In genomic region chr7:123924941-123925340, GRCh38 we compare ENCODE assay signal across 26 cellular contexts. TPM values are rescaled to one million over a fixed set of nuclear protein-coding genes. Genes with fewer than 3 reads are reported as not detected.
DNase-seq lines count a peak whose midpoint lies in the region; TF ChIP-seq lines count a peak whose summit lies in the region.
"Had no signal": no experiment of that assay in that cellular context is flagged by ENCODE, and none has a peak within 500 bp of the region (broad histone marks: within the 10 kb centered on the region; RNA-seq: fewer than 3 reads in every experiment).

TSS of gene SPAM1 (plus strand) at chr7:123925241. CDS start at chr7:123953571, 28,330 bp downstream.

- H3K79me2 ChIP-seq in hepatocyte: no peaks in the 10 kb centered on the region

- no peaks in the 10 kb centered on the region for H3K36me3 Mint-ChIP-seq in Caco-2 (ENCODE audit: insufficient read depth, unreplicated experiment)
- H3K36me3 Mint-ChIP-seq in activated naive CD4-positive, alpha-beta T cell treated with anti-CD3 and anti-CD28 coated beads, Interleukin-2, amount 10 ng/mL, durations not matched to agents 7 days and 5 days: no peaks in the 10 kb centered on the region
- H3K36me3 Mint-ChIP-seq: CD8-positive, alpha-beta T cell had no signal

- TF ChIP-seq CTCF in Caco-2 (IDR thresholded peaks at IDR 0.05; ENCODE audit: insufficient read depth in 1 of 2, low read depth in 1 of 2, low read length in 1 of 2, severe bottlenecking in 1 of 2, unreplicated experiment in 1 of 2) (no peak), hepatocyte (IDR thresholded peaks at IDR 0.05; ENCODE audit: poor library complexity) (no peak)

- intact Hi-C loops in Caco-2 (cut with micrococcal nuclease; ENCODE audit: unreplicated experiment): no loop called here

- H3K36me3 ChIP-seq in Caco-2 (ENCODE audit: control insufficient read depth, insufficient read depth, low read length) (no peaks in the 10 kb centered on the region), hepatocyte (replicated peaks; ENCODE audit: insufficient read depth, low read depth) (no peaks in the 10 kb centered on the region), mesodermal cell (ENCODE audit: control insufficient read depth, insufficient read depth, low read length) (no peaks in the 10 kb centered on the region)
- H3K36me3 ChIP-seq: BLaER1 treated with 17β-estradiol and CSF1 and Interleukin-3, amounts not matched to agents 10 nM and 100 nM had no signal

- POLR2A ChIA-PET in Caco-2 (lab: Charles Lee): no interaction called here

- H3K9me2 ChIP-seq in hepatocyte (replicated peaks; ENCODE audit: insufficient read depth): no peaks in the 10 kb centered on the region

- no peaks in the 10 kb centered on the region for H3K27me3 Mint-ChIP-seq in Caco-2 (ENCODE audit: insufficient read depth, unreplicated experiment)
- H3K27me3 Mint-ChIP-seq in activated naive CD4-positive, alpha-beta T cell treated with anti-CD3 and anti-CD28 coated beads, Interleukin-2, amount 10 ng/mL, durations not matched to agents 7 days and 5 days: no peaks in the 10 kb centered on the region
- H3K27me3 Mint-ChIP-seq: B cell had no signal

- H3K4me3 Mint-ChIP-seq in Caco-2 (ENCODE audit: unreplicated experiment): no peak within 1 kb of the TSS
- H3K4me3 Mint-ChIP-seq in activated naive CD4-positive, alpha-beta T cell treated with anti-CD3 and anti-CD28 coated beads, Interleukin-2, amount 10 ng/mL, durations not matched to agents 7 days and 5 days: no peak within 1 kb of the TSS
- H3K4me3 Mint-ChIP-seq: B cell; CD4-positive, alpha-beta T cell; CD8-positive, alpha-beta T cell had no signal

- BruUV-seq in Caco-2 (replicated peaks; lab: Mats Ljungman, UMichigan): no TSS peak

- peak within 1 kb of the TSS; percentile 48 for H3K27ac ChIP-seq in hepatocyte
- H3K27ac ChIP-seq in mesodermal cell (ENCODE audit: low read depth, low read length, severe bottlenecking): peak within 1 kb of the TSS; percentile 29
- H3K27ac ChIP-seq: 22Rv1; A549; BLaER1 treated with 17β-estradiol and CSF1 and Interleukin-3, amounts not matched to agents 10 nM and 100 nM; C4-2B had no signal

- DNase-seq in Caco-2 (no peak), hepatocyte (ENCODE audit: low spot score) (no peak), NCI-H526 (lab: John Stamatoyannopoulos, UW) (no peak), NK-92 (lab: John Stamatoyannopoulos, UW; ENCODE audit: unreplicated experiment) (no peak)
- no peak for DNase-seq in activated naive CD4-positive, alpha-beta T cell treated with anti-CD3 and anti-CD28 coated beads, Interleukin-2, amount 10 ng/mL, durations not matched to agents 7 days and 5 days
- DNase-seq: AML-193; CD4-positive, alpha-beta T cell; CD8-positive, alpha-beta T cell; DMS 273 treated with DMSO at 0.1 percent for 48 hours; DMS153; DMS53; DMS79; DND-41; EL; GDM1 had no signal

- no peak within 1 kb of the TSS for H2AFZ ChIP-seq in hepatocyte

- H3K9me3 ChIP-seq in Caco-2 (no peaks in the 10 kb centered on the region), hepatocyte (ENCODE audit: low read depth) (no peaks in the 10 kb centered on the region), mesodermal cell (ENCODE audit: control insufficient read depth, low read length) (no peaks in the 10 kb centered on the region)
- H3K9me3 ChIP-seq: A549 had no signal

- H3K4me1 ChIP-seq in Caco-2: peaks cover 30% of the 10 kb centered on the region
- peaks cover 15% of the 10 kb centered on the region for H3K4me1 ChIP-seq in hepatocyte (ENCODE audit: insufficient read depth)
- peaks cover 9% of the 10 kb centered on the region for H3K4me1 ChIP-seq in mesodermal cell (ENCODE audit: control insufficient read depth, insufficient read depth, low read length, poor library complexity, severe bottlenecking)
- H3K4me1 ChIP-seq: A549; BLaER1 treated with 17β-estradiol and CSF1 and Interleukin-3, amounts not matched to agents 10 nM and 100 nM had no signal

- H3K9me3 Mint-ChIP-seq in Caco-2 (ENCODE audit: unreplicated experiment): no peaks in the 10 kb centered on the region
- H3K9me3 Mint-ChIP-seq in activated naive CD4-positive, alpha-beta T cell treated with anti-CD3 and anti-CD28 coated beads, Interleukin-2, amount 10 ng/mL, durations not matched to agents 7 days and 5 days: no peaks in the 10 kb centered on the region
- H3K9me3 Mint-ChIP-seq: CD4-positive, alpha-beta T cell; CD8-positive, alpha-beta T cell had no signal

- H3K27me3 ChIP-seq in Caco-2 (replicated peaks; ENCODE audit: control insufficient read depth, insufficient read depth, low read length) (no peaks in the 10 kb centered on the region), hepatocyte (no peaks in the 10 kb centered on the region)
- H3K27me3 ChIP-seq: BLaER1 treated with 17β-estradiol and CSF1 and Interleukin-3, amounts not matched to agents 10 nM and 100 nM had no signal

- H3K4me3 ChIP-seq in Caco-2 (ENCODE audit: low read depth, low read length) (no peak within 1 kb of the TSS), hepatocyte (no peak within 1 kb of the TSS), mesodermal cell (ENCODE audit: extremely low read depth, insufficient read depth, low read length, poor library complexity, severe bottlenecking) (no peak within 1 kb of the TSS)
- H3K4me3 ChIP-seq: A549; BLaER1 treated with 17β-estradiol and CSF1 and Interleukin-3, amounts not matched to agents 10 nM and 100 nM; GM12878 had no signal

- H3K27ac Mint-ChIP-seq in Caco-2 (ENCODE audit: unreplicated experiment): peak within 1 kb of the TSS; percentile 17
- no peak within 1 kb of the TSS for H3K27ac Mint-ChIP-seq in activated naive CD4-positive, alpha-beta T cell treated with anti-CD3 and anti-CD28 coated beads, Interleukin-2, amount 10 ng/mL, durations not matched to agents 7 days and 5 days
- H3K27ac Mint-ChIP-seq: B cell; CD4-positive, alpha-beta T cell; CD8-positive, alpha-beta T cell had no signal

- peaks cover 35% of the 10 kb centered on the region for H3K4me1 Mint-ChIP-seq in Caco-2 (ENCODE audit: low read depth, unreplicated experiment)
- no peaks in the 10 kb centered on the region for H3K4me1 Mint-ChIP-seq in activated naive CD4-positive, alpha-beta T cell treated with anti-CD3 and anti-CD28 coated beads, Interleukin-2, amount 10 ng/mL, durations not matched to agents 7 days and 5 days
- H3K4me1 Mint-ChIP-seq: B cell had no signal

- CTCF ChIA-PET in Caco-2 (lab: Charles Lee): interaction anchor here (0.6 kb wide), 1 partner anchor 343 kb away, joined by 4 read pairs; no protein-coding TSS in a partner anchor
- CTCF ChIA-PET in activated naive CD4-positive, alpha-beta T cell treated with anti-CD3 and anti-CD28 coated beads, Interleukin-2, amount 10 ng/mL, durations not matched to agents 7 days and 5 days (lab: Charles Lee): interaction anchor here (0.7 kb wide), 1 partner anchor 532 kb away, joined by 3 read pairs; no protein-coding TSS in a partner anchor

- no peaks in the 10 kb centered on the region for H4K20me1 ChIP-seq in hepatocyte (ENCODE audit: insufficient read depth, poor library complexity, severe bottlenecking)
- H4K20me1 ChIP-seq: BLaER1 treated with 17β-estradiol and CSF1 and Interleukin-3, amounts not matched to agents 10 nM and 100 nM had no signal

- H3K4me2 ChIP-seq in hepatocyte: peak within 1 kb of the TSS; percentile 28
- H3K4me2 ChIP-seq: A549; BLaER1 treated with 17β-estradiol and CSF1 and Interleukin-3, amounts not matched to agents 10 nM and 100 nM had no signal

RNA-seq across cellular contexts. Expression of gene SPAM1, which starts in this region (rescaled TPM):
- total RNA-seq in Caco-2 (2022) (not detected in 2 replicates), hepatocyte (0.28 TPM in 1 of 2 replicates, not detected in the other)
- not detected in 2 replicates for polyA plus RNA-seq in hepatocyte
- not detected for polyA plus RNA-seq in mesodermal cell (2013, experiment 1 of 2)
- not detected for polyA plus RNA-seq in mesodermal cell (2013, experiment 2 of 2)
- total RNA-seq: A172; B cell; CD4-positive, alpha-beta T cell; CD8-positive, alpha-beta T cell; Daoy; G401; GM12878 had no signal
- polyA plus RNA-seq: A549, BJ, GM12878 had no signal
